Comparison of ENCODE assay signal across 26 cellular contexts in genomic region chr7:1858435-1859265, GRCh38.
DNase-seq lines count a peak whose midpoint lies in the region; ATAC-seq and TF ChIP-seq lines count a peak whose summit lies in the region.
"Had no signal": no experiment of that assay in that cellular context is flagged by ENCODE, and none has a peak within 500 bp of the region (broad histone marks: within the 10 kb centered on the region; RNA-seq: fewer than 3 reads in every experiment).

No MANE protein-coding gene starts in this region.

- H3K36me3 ChIP-seq in RWPE2 (ENCODE audit: low read depth) = no peaks in the 10 kb centered on the region
- H3K36me3 ChIP-seq: gastrocnemius medialis, neutrophil, suprapubic skin, upper lobe of left lung had no signal

- TF ChIP-seq CTCF in RWPE2 (IDR thresholded peaks at IDR 0.05; ENCODE audit: poor library complexity, severe bottlenecking) (no peak), omental fat pad (IDR thresholded peaks at IDR 0.05) (no peak)

- H3K27me3 ChIP-seq in RWPE2 (ENCODE audit: insufficient read depth, poor library complexity, severe bottlenecking) = no peaks in the 10 kb centered on the region
- H3K27me3 ChIP-seq: gastrocnemius medialis, hepatocyte, suprapubic skin, upper lobe of left lung had no signal

- no peaks in the 10 kb centered on the region for H3K9me3 ChIP-seq in RWPE2 (ENCODE audit: severe bottlenecking)
- H3K9me3 ChIP-seq: gastrocnemius medialis, neutrophil, suprapubic skin, upper lobe of left lung had no signal

- H3K4me3 ChIP-seq in RWPE2 (ENCODE audit: severe bottlenecking) = no peak overlapping the region
- H3K4me3 ChIP-seq: gastrocnemius medialis, GM23248, hepatocyte, skin epidermis, suprapubic skin, upper lobe of left lung had no signal

- ATAC-seq in RWPE2 (ENCODE audit: low read depth) = no peak
- ATAC-seq in HG03442 (IDR thresholded peaks at IDR 0.05; ENCODE audit: unreplicated experiment) = no peak
- ATAC-seq in HG03159 (IDR thresholded peaks at IDR 0.05; ENCODE audit: unreplicated experiment) = no peak
- ATAC-seq in omental fat pad (ENCODE audit: low FRiP score) = no peak
- ATAC-seq: activated CD4-positive, CD25-positive, alpha-beta regulatory T cell treated with anti-CD3 and anti-CD28 coated beads, Interleukin-2, amount 50 U/mL, for 24 hours; activated naive CD4-positive, alpha-beta T cell treated with anti-CD3 and anti-CD28 coated beads, Interleukin-2, amount 50 U/mL, for 72 hours; gastrocnemius medialis had no signal

- no peak overlapping the region for H3K27ac ChIP-seq in RWPE2 (ENCODE audit: poor library complexity, severe bottlenecking)
- H3K27ac ChIP-seq: gastrocnemius medialis, GM23248, hepatocyte, neutrophil, suprapubic skin, upper lobe of left lung had no signal

- H3K4me1 ChIP-seq in RWPE2 (ENCODE audit: insufficient read depth, poor library complexity, severe bottlenecking) = no peaks in the 10 kb centered on the region
- H3K4me1 ChIP-seq: upper lobe of left lung had no signal

- DNase-seq in activated CD8-positive, alpha-beta memory T cell treated with anti-CD3 and anti-CD28 coated beads, Interleukin-2, amount 50 U/mL, for 4 hours = peak; percentile 5
- no peak for DNase-seq in activated CD8-positive, alpha-beta memory T cell treated with anti-CD3 and anti-CD28 coated beads, Interleukin-2, amount 50 U/mL, for 48 hours
- peak; percentile 61 for DNase-seq in RWPE2 (ENCODE audit: low spot score)
- peak; percentile 45 for DNase-seq in islet precursor cell
- DNase-seq in retina = peak; percentile 17
- DNase-seq in omental fat pad (ENCODE audit: low spot score) = no peak
- DNase-seq: 8988T; activated CD4-positive, alpha-beta T cell treated with anti-CD3 and anti-CD28 coated beads, Interleukin-2, amount 50 U/mL, for 48 hours; anterior cingulate cortex; gastrocnemius medialis; GM23248; KBM-7; NCI-H1105 treated with DMSO at 0.1 percent for 48 hours; NCI-H187 treated with DMSO at 0.1 percent for 48 hours; NCI-H524 treated with DMSO at 0.1 percent for 48 hours; SHP77 treated with DMSO at 0.1 percent for 48 hours; stimulated activated naive CD4-positive, alpha-beta T cell treated with Interleukin-2 at 50 U/mL for 16 hours had no signal

Comparison
In these comparisons a context has a peak if more than half of its experiments do, and no peak if none do; other contexts are left out.
1. DNase-seq: peak in activated CD8-positive, alpha-beta memory T cell treated with anti-CD3 and anti-CD28 coated beads, Interleukin-2, amount 50 U/mL, for 4 hours (single experiment), RWPE2 (single experiment), islet precursor cell (single experiment) and retina (single experiment); none in activated CD8-positive, alpha-beta memory T cell treated with anti-CD3 and anti-CD28 coated beads, Interleukin-2, amount 50 U/mL, for 48 hours (single experiment) and omental fat pad (single experiment).